9 cellular contexts compared by ENCODE assay signal in genomic region chr19:5046339-5047039, GRCh38.
A peak's percentile ranks its signal among the peaks of the same experiment; 100 is the strongest.
DNase-seq lines count a peak whose midpoint lies in the region; ATAC-seq and TF ChIP-seq lines count a peak whose summit lies in the region.
"Had no signal": no experiment of that assay in that cellular context is flagged by ENCODE, and none has a peak within 500 bp of the region (broad histone marks: within the 10 kb centered on the region; RNA-seq: fewer than 3 reads in every experiment).

No MANE protein-coding gene starts in this region.

- intact Hi-C loops in testis (cut with DNase I; ENCODE audit: low total_unique reads) = loop anchor here (10.0 kb wide), 1 partner anchor 528 kb away; no protein-coding TSS in a partner anchor
- intact Hi-C loops in CD4-positive, alpha-beta T cell (cut with DNase I, micrococcal nuclease) = loop anchor here in 1 of 2 experiments (5.0 to 10.0 kb wide), 2 partner anchors 126 to 308 kb away; no protein-coding TSS in a partner anchor

- CTCF ChIA-PET in CD4-positive, alpha-beta T cell (lab: Charles Lee) = no interaction called here

- ATAC-seq in thoracic aorta (ENCODE audit: insufficient number of reproducible peaks, low FRiP score, low read depth) = no peak
- ATAC-seq in HG03565 (IDR thresholded peaks at IDR 0.05; ENCODE audit: unreplicated experiment) = no peak
- no peak for ATAC-seq in CD4-positive, alpha-beta T cell (ENCODE audit: poor library complexity)

- DNase-seq in HT-29 (ENCODE audit: low spot score) = peak; percentile 83
- DNase-seq in NCI-H69 (lab: John Stamatoyannopoulos, UW) = peak; percentile 99
- DNase-seq in fibroblast of gingiva (ENCODE audit: low read depth) = peak; percentile 60
- DNase-seq in thoracic aorta (ENCODE audit: low spot score) = no peak
- no peak for DNase-seq in testis
- no peak for DNase-seq in CD4-positive, alpha-beta T cell

- no peaks in the 10 kb centered on the region for H3K27me3 ChIP-seq in thoracic aorta (replicated peaks; ENCODE audit: insufficient read depth)
- H3K27me3 ChIP-seq in testis = no peaks in the 10 kb centered on the region
- no peaks in the 10 kb centered on the region for H3K27me3 ChIP-seq in CD4-positive, alpha-beta T cell (ENCODE audit: control insufficient read depth, insufficient read depth, low read length)
- H3K27me3 ChIP-seq: adrenal gland, tibial nerve had no signal

- H3K4me3 ChIP-seq in thoracic aorta = no peak overlapping the region
- H3K4me3 ChIP-seq in testis = no peak overlapping the region
- H3K4me3 ChIP-seq: adrenal gland, tibial nerve had no signal

- H3K4me1 Mint-ChIP-seq in CD4-positive, alpha-beta T cell (ENCODE audit: low read depth) = peaks cover 4% of the 10 kb centered on the region

- H3K27ac Mint-ChIP-seq in CD4-positive, alpha-beta T cell = no peak overlapping the region

- H3K4me1 ChIP-seq in thoracic aorta (ENCODE audit: control insufficient read depth in 1 of 2, low read depth in 2 of 2) (peaks cover 29 to 41% of the 10 kb centered on the region in 2 donors), testis (peaks cover 17% of the 10 kb centered on the region)

- H3K36me3 Mint-ChIP-seq in CD4-positive, alpha-beta T cell (ENCODE audit: low read depth) = peaks cover 30% of the 10 kb centered on the region

- 90% methylated on average over 14 to 19 of the region's 19 CpGs for WGBS in testis, 2 donors

- H3K27me3 Mint-ChIP-seq in CD4-positive, alpha-beta T cell = no peaks in the 10 kb centered on the region

- H3K9me3 Mint-ChIP-seq in CD4-positive, alpha-beta T cell = no peaks in the 10 kb centered on the region

- H3K27ac ChIP-seq in thoracic aorta = peak overlapping the region; percentile 34 to 65
- H3K27ac ChIP-seq in testis = no peak overlapping the region
- no peak overlapping the region for H3K27ac ChIP-seq in CD4-positive, alpha-beta T cell (ENCODE audit: low read depth, low read length)

- H3K4me3 Mint-ChIP-seq in CD4-positive, alpha-beta T cell = no peak overlapping the region

- no peak for TF ChIP-seq POLR2A in testis (IDR thresholded peaks at IDR 0.05)

- H3K9me3 ChIP-seq in thoracic aorta = no peaks in the 10 kb centered on the region
- no peaks in the 10 kb centered on the region for H3K9me3 ChIP-seq in testis
- no peaks in the 10 kb centered on the region for H3K9me3 ChIP-seq in CD4-positive, alpha-beta T cell (ENCODE audit: control insufficient read depth, low read length)
- H3K9me3 ChIP-seq: adrenal gland, tibial nerve had no signal

- TF ChIP-seq CTCF in thoracic aorta (IDR thresholded peaks at IDR 0.05) (no peak), testis (IDR thresholded peaks at IDR 0.05) (no peak)
- TF ChIP-seq CTCF in CD4-positive, alpha-beta T cell (IDR thresholded peaks at IDR 0.05) = no peak

- POLR2A ChIA-PET in CD4-positive, alpha-beta T cell (lab: Charles Lee) = interaction anchor here (0.6 kb wide), 1 partner anchor 21 kb away, joined by 3 read pairs; no protein-coding TSS in a partner anchor

- peaks cover 26% of the 10 kb centered on the region for H3K36me3 ChIP-seq in thoracic aorta
- no peaks in the 10 kb centered on the region for H3K36me3 ChIP-seq in testis (ENCODE audit: low read depth, missing control alignments)

Comparison
In these comparisons a context has a peak if more than half of its experiments do, and no peak if none do; other contexts are left out.
1. DNase-seq: peak in HT-29 (single experiment), NCI-H69 (single experiment) and fibroblast of gingiva (single experiment); none in thoracic aorta (single experiment), testis (single experiment) and CD4-positive, alpha-beta T cell (0 of 10).
2. H3K27ac ChIP-seq: peak in thoracic aorta (2 of 2); none in testis (0 of 2) and CD4-positive, alpha-beta T cell (single experiment).